Comparison of ENCODE assay signal across 24 cellular contexts in the genomic region with DNA sequence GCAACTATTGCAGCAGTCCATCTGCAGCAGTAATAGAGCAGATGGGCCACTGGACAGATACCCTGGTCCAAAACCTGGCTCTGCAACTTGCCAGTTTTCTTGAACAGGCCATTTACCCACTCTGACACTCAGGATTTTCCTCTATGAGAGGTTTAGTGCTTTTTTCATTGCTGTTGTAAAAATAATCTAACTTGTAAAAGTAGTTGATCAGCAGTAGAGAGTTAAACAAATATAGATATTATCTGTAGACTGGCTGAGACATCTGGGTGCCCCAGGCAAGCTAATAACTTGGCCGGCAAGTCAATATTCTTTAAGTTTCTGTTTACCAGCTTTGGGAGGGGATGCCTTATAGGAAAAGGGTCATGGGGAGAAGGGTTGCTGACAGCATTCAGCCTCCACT. TPM values are rescaled to one million over a fixed set of nuclear protein-coding genes. Genes with fewer than 3 reads are reported as not detected.
DNase-seq lines count a peak whose midpoint lies in the region; ATAC-seq and TF ChIP-seq lines count a peak whose summit lies in the region.
"Had no signal": no experiment of that assay in that cellular context is flagged by ENCODE, and none has a peak within 500 bp of the region (broad histone marks: within the 10 kb centered on the region; RNA-seq: fewer than 3 reads in every experiment).

No MANE protein-coding gene starts in this region.

- H3K9me3 ChIP-seq in HEK293 (ENCODE audit: control insufficient read depth, insufficient read depth, low read depth, low read length) = no peaks in the 10 kb centered on the region
- H3K9me3 ChIP-seq in endocrine pancreas (ENCODE audit: control insufficient read depth, low read length) = no peaks in the 10 kb centered on the region
- H3K9me3 ChIP-seq in mesenchymal stem cell (ENCODE audit: control insufficient read depth, low read length) = no peaks in the 10 kb centered on the region
- no peaks in the 10 kb centered on the region for H3K9me3 ChIP-seq in transverse colon
- H3K9me3 ChIP-seq: ovary, SK-N-SH had no signal

- no peak for ATAC-seq in GM19455 (IDR thresholded peaks at IDR 0.05; ENCODE audit: unreplicated experiment)
- ATAC-seq: stimulated activated effector memory CD8-positive, alpha-beta T cell treated with anti-CD3 and anti-CD28 coated beads, Interleukin-12 subunit alpha, Interleukin-12 subunit beta, amount 100 ng/mL, for 72 hours had no signal

- H2AK5ac ChIP-seq in mesenchymal stem cell (ENCODE audit: low read length, severe bottlenecking) = no peak overlapping the region

- H3K79me1 ChIP-seq in mesenchymal stem cell (replicated peaks; ENCODE audit: low read length, poor library complexity, severe bottlenecking) = peaks cover 13% of the 10 kb centered on the region

- H3K27me3 ChIP-seq in endocrine pancreas (ENCODE audit: control insufficient read depth, insufficient read depth, low read length) = no peaks in the 10 kb centered on the region
- peaks cover 0 to 3% of the 10 kb centered on the region in 2 experiments for H3K27me3 ChIP-seq in mesenchymal stem cell (ENCODE audit: control insufficient read depth in 1 of 2, insufficient read depth in 1 of 2, low read length in 2 of 2)
- peaks cover 15% of the 10 kb centered on the region for H3K27me3 ChIP-seq in transverse colon
- H3K27me3 ChIP-seq: ovary had no signal

- CTCF ChIA-PET in HEK293 (lab: Yijun Ruan, JAX) = interaction anchor here (0.6 kb wide), 1 partner anchor 162 kb away, joined by 3 read pairs; no protein-coding TSS in a partner anchor

- H3K9ac ChIP-seq in endocrine pancreas (ENCODE audit: control insufficient read depth, insufficient read depth, low read length) (no peak overlapping the region), mesenchymal stem cell (ENCODE audit: low read length) (no peak overlapping the region)
- H3K9ac ChIP-seq: SK-N-SH had no signal

- H2AFZ ChIP-seq in mesenchymal stem cell (ENCODE audit: low read depth, low read length) = no peak overlapping the region

- no peak overlapping the region; the same call in 1 of the 2 replicates for H3K27ac ChIP-seq in HEK293 (ENCODE audit: extremely low read depth, low read depth, low read length)
- H3K27ac ChIP-seq in mesenchymal stem cell (ENCODE audit: low read length, poor library complexity, severe bottlenecking) = no peak overlapping the region
- peak overlapping the region; percentile 66 to 86 (median 82) for H3K27ac ChIP-seq in transverse colon

- WGBS in mesenchymal stem cell = 67% methylated on average over 1 of the region's 1 CpG
- WGBS in transverse colon (ENCODE audit: low coverage in 1 of 2), 2 donors = 50 to 60% methylated on average over 1 of the region's 1 CpG

- no peak for TF ChIP-seq POLR2A in transverse colon (IDR thresholded peaks at IDR 0.05)

- H4K91ac ChIP-seq in mesenchymal stem cell (ENCODE audit: low read length) = no peak overlapping the region

- no peak overlapping the region for H3K4ac ChIP-seq in mesenchymal stem cell (ENCODE audit: low read depth in 1 of 2, low read length in 2 of 2)

- H2BK5ac ChIP-seq in mesenchymal stem cell (ENCODE audit: low read depth, low read length, poor library complexity, severe bottlenecking) = no peak overlapping the region

- POLR2A ChIA-PET in HEK293 (lab: Yijun Ruan, JAX) = no interaction called here

- in situ Hi-C loops in transverse colon (cut with MboI; ENCODE audit: low pct_ligation_motif_present in 1 of 4, low pct_unique_long_range_greater_than_20kb in 1 of 4, low sequenced_read_pairs in 3 of 4) = loop anchor here in 1 of 4 donors (25.0 kb wide), 1 partner anchor 110 kb away; no protein-coding TSS in a partner anchor

- H2BK15ac ChIP-seq in mesenchymal stem cell (ENCODE audit: low read depth, poor library complexity, severe bottlenecking) = no peak overlapping the region

- intact Hi-C loops in transverse colon (cut with DNase I; ENCODE audit: low total_unique reads) = no loop called here

- no peak overlapping the region for H3K23ac ChIP-seq in mesenchymal stem cell (ENCODE audit: low read length in 2 of 2)

- H2BK12ac ChIP-seq in mesenchymal stem cell (ENCODE audit: low read length in 2 of 2) = no peak overlapping the region

- H3K14ac ChIP-seq in mesenchymal stem cell (ENCODE audit: low read length in 2 of 2) = no peak overlapping the region

- TF ChIP-seq CTCF in HEK293 (tag by site-specific recombination; IDR thresholded peaks at IDR 0.05) (no peak), transverse colon (IDR thresholded peaks at IDR 0.05) (no peak)

- H3K4me2 ChIP-seq in mesenchymal stem cell (ENCODE audit: low read length, poor library complexity, severe bottlenecking) = peak overlapping the region; percentile 37
- H3K4me2 ChIP-seq: SK-N-SH had no signal

- H3K36me3 ChIP-seq in HEK293 (ENCODE audit: control insufficient read depth in 2 of 2, insufficient read depth in 1 of 2, low read length in 2 of 2) = peaks cover 0 to 14% of the 10 kb centered on the region in 2 experiments; a peak in 1 of 3 replicates
- peaks cover 4% of the 10 kb centered on the region for H3K36me3 ChIP-seq in endocrine pancreas (ENCODE audit: control insufficient read depth, insufficient read depth, low read length)
- peaks cover 2 to 15% of the 10 kb centered on the region in 2 experiments for H3K36me3 ChIP-seq in mesenchymal stem cell (ENCODE audit: control insufficient read depth in 1 of 2, insufficient read depth in 2 of 2, low read depth in 1 of 2, low read length in 2 of 2)
- H3K36me3 ChIP-seq in transverse colon = no peaks in the 10 kb centered on the region
- H3K36me3 ChIP-seq: ovary had no signal

- no peak overlapping the region for H2BK120ac ChIP-seq in mesenchymal stem cell (ENCODE audit: low read depth, low read length)

- TF ChIP-seq EP300 in transverse colon (IDR thresholded peaks at IDR 0.05; ENCODE audit: low read depth) = no peak

- no peak overlapping the region for H4K8ac ChIP-seq in mesenchymal stem cell (ENCODE audit: low read length)

- DNase-seq in mesenchymal stem cell (no peak), transverse colon (no peak), cerebellar cortex (ENCODE audit: low spot score) (no peak), nucleus accumbens (lab: John Stamatoyannopoulos, UW) (no peak), NCI-H82 (lab: John Stamatoyannopoulos, UW) (no peak)
- DNase-seq: activated CD4-positive, alpha-beta memory T cell treated with anti-CD3 and anti-CD28 coated beads for 36 hours; activated CD4-positive, CD25-positive, alpha-beta regulatory T cell; activated naive CD4-positive, alpha-beta T cell treated with anti-CD3 and anti-CD28 coated beads for 36 hours; activated T-cell treated with anti-CD3 and anti-CD28 coated beads, Interleukin-2, amount 50 U/mL, for 24 hours; anterior cingulate cortex; CD4-positive, alpha-beta memory T cell; DMS53; effector CD4-positive, alpha-beta T cell; H7; naive B cell; NCI-H1417 treated with DMSO at 0.1 percent for 48 hours; NCI-H524 treated with DMSO at 0.1 percent for 48 hours; ovary; RPMI8226; SK-N-SH had no signal

- no peak overlapping the region for H3K18ac ChIP-seq in mesenchymal stem cell (ENCODE audit: low read depth in 1 of 2, low read length in 2 of 2)

- H3K4me1 ChIP-seq in HEK293 (ENCODE audit: control insufficient read depth, insufficient read depth, low read length) = peaks cover 6% of the 10 kb centered on the region; the same call in 1 of the 2 replicates
- peaks cover 3% of the 10 kb centered on the region for H3K4me1 ChIP-seq in endocrine pancreas (ENCODE audit: control insufficient read depth, insufficient read depth, low read length)
- peaks cover 10% of the 10 kb centered on the region for H3K4me1 ChIP-seq in mesenchymal stem cell (ENCODE audit: control insufficient read depth, insufficient read depth, low read depth, low read length)
- H3K4me1 ChIP-seq in transverse colon = peaks cover 0 to 37% (median 26%) of the 10 kb centered on the region in 4 donors

- no peak overlapping the region for H3K4me3 ChIP-seq in HEK293 (ENCODE audit: low read depth, low read length)
- peak overlapping the region; percentile 11 for H3K4me3 ChIP-seq in endocrine pancreas (ENCODE audit: control insufficient read depth, insufficient read depth, low read length)
- H3K4me3 ChIP-seq in mesenchymal stem cell (ENCODE audit: insufficient read depth in 1 of 2, low read depth in 1 of 2, low read length in 2 of 2) = no peak overlapping the region
- no peak overlapping the region for H3K4me3 ChIP-seq in transverse colon
- H3K4me3 ChIP-seq: ovary had no signal

TF ChIP-seq in HEK293, 187 proteins besides CTCF, POLR2A, EP300 and RAD21 (continues in another document):
- TF ChIP-seq ZNF404 (tag by site-specific recombination; IDR thresholded peaks at IDR 0.05) = no peak
- no peak for TF ChIP-seq ZXDB (tag by site-specific recombination; IDR thresholded peaks at IDR 0.05)
- TF ChIP-seq, protein P1, sequence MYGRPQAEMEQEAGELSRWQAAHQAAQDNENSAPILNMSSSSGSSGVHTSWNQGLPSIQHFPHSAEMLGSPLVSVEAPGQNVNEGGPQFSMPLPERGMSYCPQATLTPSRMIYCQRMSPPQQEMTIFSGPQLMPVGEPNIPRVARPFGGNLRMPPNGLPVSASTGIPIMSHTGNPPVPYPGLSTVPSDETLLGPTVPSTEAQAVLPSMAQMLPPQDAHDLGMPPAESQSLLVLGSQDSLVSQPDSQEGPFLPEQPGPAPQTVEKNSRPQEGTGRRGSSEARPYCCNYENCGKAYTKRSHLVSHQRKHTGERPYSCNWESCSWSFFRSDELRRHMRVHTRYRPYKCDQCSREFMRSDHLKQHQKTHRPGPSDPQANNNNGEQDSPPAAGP (tag by site-specific recombination; IDR thresholded peaks at IDR 0.05) = no peak
- no peak for TF ChIP-seq REPIN1 (tag by site-specific recombination; IDR thresholded peaks at IDR 0.05; ENCODE audit: low read depth)
- TF ChIP-seq ZNF544 (tag by site-specific recombination; IDR thresholded peaks at IDR 0.05) = no peak

RNA-seq across cellular contexts. Expression of gene DAPK1, which starts 4.1 kb away (rescaled TPM):
- 3.1 TPM for polyA plus RNA-seq in mesenchymal stem cell (2013, experiment 1 of 2)
- 3.0 TPM for polyA plus RNA-seq in mesenchymal stem cell (2013, experiment 2 of 2)
- total RNA-seq in transverse colon = 10 to 100 TPM; 14.5 to 28.3 (median 20.7) TPM
- polyA plus RNA-seq: CD4-positive, alpha-beta memory T cell had no signal

Comparison
In these comparisons a context has a peak if more than half of its experiments do, and no peak if none do; other contexts are left out.
1. H3K27ac ChIP-seq: peak in transverse colon (4 of 4); none in HEK293 (single experiment) and mesenchymal stem cell (single experiment).